ENCODE assay signal across 12 cellular contexts in the genomic region with DNA sequence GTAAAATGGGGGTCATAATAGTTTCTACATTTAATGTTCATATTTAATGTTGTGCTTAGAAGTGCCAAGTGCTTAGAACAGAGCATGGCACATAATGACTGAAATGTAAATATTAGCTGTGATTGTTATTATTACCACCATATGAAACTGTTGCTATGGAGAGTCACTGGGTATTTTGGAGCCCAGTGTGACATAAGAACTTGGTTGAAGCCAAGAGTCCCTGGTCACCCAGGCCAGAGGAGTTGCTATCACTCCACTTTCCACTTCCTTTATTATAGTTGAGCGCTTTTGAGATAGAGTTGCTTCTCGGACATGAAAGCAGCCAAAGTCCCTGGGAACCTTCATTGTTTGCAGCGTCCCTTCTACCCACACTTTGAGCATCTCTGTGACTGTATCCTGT.
"Had no signal": no experiment of that assay in that cellular context is flagged by ENCODE, and none has a peak within 500 bp of the region (broad histone marks: within the 10 kb centered on the region; RNA-seq: fewer than 3 reads in every experiment).

No MANE protein-coding gene starts in this region.

- ATAC-seq: pancreas; stimulated activated effector memory CD8-positive, alpha-beta T cell treated with anti-CD3 and anti-CD28 coated beads, Interleukin-12 subunit alpha, Interleukin-12 subunit beta, amount 100 ng/mL, for 72 hours; stimulated activated naive CD8-positive, alpha-beta T cell treated with anti-CD3 and anti-CD28 coated beads, Interleukin-15, Interleukin-2, amounts not matched to agents 100 U/mL and 50 U/mL, for 24 hours had no signal

- H3K9me3 ChIP-seq: heart right ventricle, pancreas had no signal

- H3K36me3 ChIP-seq: pancreas had no signal

- H3K27me3 ChIP-seq: heart right ventricle, pancreas had no signal

- H3K27ac ChIP-seq: heart right ventricle, pancreas had no signal

- H3K4me1 ChIP-seq: pancreas had no signal

- H3K4me3 ChIP-seq: heart right ventricle, pancreas had no signal

- DNase-seq: erythroblast; heart right ventricle; hypothalamus; kidney glomerular epithelial cell; naive B cell; pancreas; right cardiac atrium; small intestine; stimulated activated CD4-positive, alpha-beta T cell treated with anti-CD3 and anti-CD28 coated beads, Interleukin-4, amount 100 ng/mL, for 1 hour; stimulated activated CD8-positive, alpha-beta memory T cell treated with anti-CD3 and anti-CD28 coated beads, Interleukin-4, amount 100 ng/mL, for 48 hours; stimulated activated naive CD8-positive, alpha-beta T cell treated with anti-CD3 and anti-CD28 coated beads, Interleukin-15, Interleukin-2, amounts not matched to agents 100 U/mL and 50 U/mL, for 24 hours had no signal
